ENCODE assay signal across 32 cellular contexts in genomic region chr18:51862311-51862710, GRCh38.
"Had no signal": no experiment of that assay in that cellular context is flagged by ENCODE, and none has a peak within 500 bp of the region (broad histone marks: within the 10 kb centered on the region; RNA-seq: fewer than 3 reads in every experiment).

No MANE protein-coding gene starts in this region.

- H3K9me3 ChIP-seq: colonic mucosa had no signal

- H3K27ac Mint-ChIP-seq: activated B cell treated with CpG ODN at 0.5 μM for 24 hours; activated CD8-positive, alpha-beta T cell treated with anti-CD3 and anti-CD28 coated beads for 36 hours; activated naive CD8-positive, alpha-beta T cell; activated T-helper 17 cell treated with anti-CD3 and anti-CD28 coated beads, Interleukin-2, amount 50 U/mL, for 72 hours; T-helper 17 cell; T-helper 2 cell treated with Interferon-gamma antibody and Interleukin-4, amounts not matched to agents 5 μg/mL and 100 μg/mL, for 36 hours had no signal

- DNase-seq: activated B cell treated with CpG ODN at 0.5 μM for 24 hours; activated CD4-positive, alpha-beta T cell treated with anti-CD3 and anti-CD28 coated beads for 48 hours; activated CD4-positive, alpha-beta T cell treated with anti-CD3 and anti-CD28 coated beads, Interleukin-2, amount 50 U/mL, for 1 hour; activated CD4-positive, alpha-beta T cell treated with anti-CD3 and anti-CD28 coated beads, Interleukin-2, amount 50 U/mL, for 48 hours; activated CD8-positive, alpha-beta memory T cell treated with anti-CD3 and anti-CD28 coated beads for 24 hours; activated CD8-positive, alpha-beta T cell treated with anti-CD3 and anti-CD28 coated beads for 36 hours; activated effector memory CD4-positive, alpha-beta T cell treated with Interleukin-2 at 50 U/mL for 16 hours; activated gamma-delta T cell treated with Interleukin-2 at 50 U/mL for 16 hours; activated naive CD4-positive, alpha-beta T cell treated with anti-CD3 and anti-CD28 coated beads, Interleukin-2, amount 50 U/mL, for 16 hours; activated naive CD4-positive, alpha-beta T cell treated with Interleukin-2 at 50 U/mL for 16 hours; activated T-cell treated with anti-CD3 and anti-CD28 coated beads, Interleukin-2, amount 50 U/mL, for 4 hours; amniotic stem cell; central memory CD4-positive, alpha-beta T cell; cerebellar nuclear complex; colonic mucosa; effector CD8-positive, alpha-beta T cell; esophagus squamous epithelium; foreskin melanocyte; head of caudate nucleus; T-helper 1 cell; T-helper 17 cell; T1000; WERI-Rb-1 had no signal

- H3K27me3 ChIP-seq: breast epithelium, cardiac muscle cell, colonic mucosa, esophagus squamous epithelium had no signal

- H3K36me3 Mint-ChIP-seq: activated naive CD8-positive, alpha-beta T cell; brain had no signal

- H3K27me3 Mint-ChIP-seq: activated B cell treated with CpG ODN at 0.5 μM for 24 hours; activated CD8-positive, alpha-beta T cell treated with anti-CD3 and anti-CD28 coated beads for 36 hours; activated naive CD8-positive, alpha-beta T cell; activated T-helper 17 cell treated with anti-CD3 and anti-CD28 coated beads, Interleukin-2, amount 50 U/mL, for 72 hours; brain; T-helper 17 cell had no signal

- H3K4me1 Mint-ChIP-seq: activated B cell treated with CpG ODN at 0.5 μM for 24 hours; activated T-helper 17 cell treated with anti-CD3 and anti-CD28 coated beads, Interleukin-2, amount 50 U/mL, for 72 hours; brain; T-helper 17 cell had no signal

- H3K36me3 ChIP-seq: breast epithelium, cardiac muscle cell, colonic mucosa, esophagus squamous epithelium, WERI-Rb-1 had no signal

- H3K4me3 ChIP-seq: breast epithelium, cardiac muscle cell, colonic mucosa, esophagus squamous epithelium had no signal

- H3K9me3 Mint-ChIP-seq: activated T-cell treated with anti-CD3 and anti-CD28 coated beads, Interleukin-2, amount 50 U/mL, for 4 hours had no signal

- H3K4me1 ChIP-seq: breast epithelium, colonic mucosa, esophagus squamous epithelium had no signal

- FAIRE-seq: endometrium, endothelial cell of umbilical vein had no signal

- H3K27ac ChIP-seq: breast epithelium, cardiac muscle cell, colonic mucosa, epithelial cell of prostate, esophagus squamous epithelium, WERI-Rb-1 had no signal

- H3K4me3 Mint-ChIP-seq: activated B cell treated with CpG ODN at 0.5 μM for 24 hours; activated CD8-positive, alpha-beta T cell treated with anti-CD3 and anti-CD28 coated beads for 36 hours; activated naive CD8-positive, alpha-beta T cell; activated T-cell treated with anti-CD3 and anti-CD28 coated beads, Interleukin-2, amount 50 U/mL, for 4 hours; activated T-helper 17 cell treated with anti-CD3 and anti-CD28 coated beads, Interleukin-2, amount 50 U/mL, for 72 hours; brain; T-helper 17 cell; T-helper 2 cell treated with Interferon-gamma antibody and Interleukin-4, amounts not matched to agents 5 μg/mL and 100 μg/mL, for 36 hours had no signal
